Comparison of ENCODE assay signal across 1 cellular context in genomic region chr12:75751769-75752471, GRCh38.
TF ChIP-seq lines count a peak whose summit lies in the region.

No MANE protein-coding gene starts in this region.

TF ChIP-seq in IMR-90, 13 proteins besides CTCF, POLR2A, EP300 and RAD21 (continued from another document):
- TF ChIP-seq MXI1 (IDR thresholded peaks at IDR 0.05; ENCODE audit: borderline replicate concordance, low read depth, low read length): no peak
- TF ChIP-seq RFX5 (IDR thresholded peaks at IDR 0.05; ENCODE audit: low read depth, low read length): no peak
- TF ChIP-seq FOS (IDR thresholded peaks at IDR 0.05; ENCODE audit: low read depth, low read length): no peak
- no peak for TF ChIP-seq CHD1 (IDR thresholded peaks at IDR 0.05; ENCODE audit: low read depth, low read length)
- TF ChIP-seq RCOR1 (IDR thresholded peaks at IDR 0.05; ENCODE audit: insufficient replicate concordance, low read length): no peak
- TF ChIP-seq ELK1 (IDR thresholded peaks at IDR 0.05; ENCODE audit: borderline replicate concordance, low read depth, low read length): no peak
- no peak for TF ChIP-seq NFE2L2 (IDR thresholded peaks at IDR 0.05; ENCODE audit: low read depth, low read length)
- TF ChIP-seq SMC3 (IDR thresholded peaks at IDR 0.05; ENCODE audit: low read depth, low read length): no peak
